ENCODE assay signal across 8 cellular contexts in the genomic region with DNA sequence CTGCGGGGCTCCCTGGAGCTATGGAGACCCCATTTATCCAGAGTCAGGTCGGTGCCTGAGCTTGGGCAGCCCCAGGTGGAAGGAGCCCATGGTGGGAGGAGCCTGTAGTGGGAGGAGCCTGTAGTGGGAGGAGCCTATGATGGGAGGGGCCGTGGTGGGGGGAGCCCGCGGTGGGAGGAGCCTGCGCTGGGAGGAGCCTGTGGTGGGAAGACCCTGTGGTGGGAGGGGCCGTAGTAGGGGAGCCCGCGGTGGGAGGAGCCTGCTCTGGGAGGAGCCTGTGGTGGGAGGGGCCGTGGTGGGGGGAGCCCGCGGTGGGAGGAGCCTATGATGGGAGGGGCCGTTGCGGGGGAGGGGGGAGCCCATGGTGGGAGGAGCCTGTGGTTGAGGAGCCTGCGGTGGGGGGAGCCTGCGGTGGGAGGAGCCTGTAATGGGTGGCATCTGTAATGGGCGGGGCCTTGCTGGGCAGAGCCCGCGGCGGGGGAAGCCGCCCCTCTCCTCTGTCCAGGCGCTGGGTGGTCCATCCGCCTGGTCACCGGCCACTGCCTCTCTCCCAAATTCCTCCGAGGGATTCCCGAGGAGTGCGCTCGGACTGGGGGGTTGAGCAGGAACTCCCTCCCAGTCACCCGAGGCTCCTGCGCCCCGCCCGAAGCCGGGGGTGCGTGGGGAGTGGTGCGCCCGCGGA. TPM values are rescaled to one million over a fixed set of nuclear protein-coding genes. Genes with fewer than 3 reads are reported as not detected.
A peak's percentile ranks its signal among the peaks of the same experiment; 100 is the strongest.
DNase-seq lines count a peak whose midpoint lies in the region; ATAC-seq and TF ChIP-seq lines count a peak whose summit lies in the region.

No MANE protein-coding gene starts in this region.

- DNase-seq in CMK (ENCODE audit: low read depth) (peak; percentile 88), NB4 (ENCODE audit: low read depth) (peak; percentile 55), UCSD-AML1 (lab: John Stamatoyannopoulos, UW; ENCODE audit: unreplicated experiment) (peak; percentile 88), body of pancreas (peak; percentile 68 to 81 (median 77)), iPS-NIHi11 (ENCODE audit: low spot score) (peak; percentile 87)
- peak; percentile 83 for DNase-seq in stimulated activated CD4-positive, alpha-beta T cell treated with anti-CD3 and anti-CD28 coated beads, Interleukin-15, amount 100 ng/mL, for 24 hours

- no peaks in the 10 kb centered on the region for H3K27me3 ChIP-seq in body of pancreas

- intact Hi-C loops in body of pancreas (cut with DNase I): no loop called here

- H3K36me3 ChIP-seq in body of pancreas (replicated peaks in 1 of 2; ENCODE audit: insufficient read depth in 1 of 2, low read depth in 2 of 2): no peaks in the 10 kb centered on the region

- H3K27ac ChIP-seq in body of pancreas: no peak overlapping the region

- 2 to 9% methylated on average over 11 to 35 of the region's 37 CpGs for WGBS in body of pancreas, 2 donors

- H3K4me3 ChIP-seq in NB4 (ENCODE audit: low read depth, low read length) (no peak overlapping the region), body of pancreas (peak overlapping the region; percentile 25 to 27)

- H3K4me1 ChIP-seq in body of pancreas: peaks cover 11% of the 10 kb centered on the region

- TF ChIP-seq CTCF in NB4 (IDR thresholded peaks at IDR 0.05; ENCODE audit: low read depth, low read length) (no peak), body of pancreas (IDR thresholded peaks at IDR 0.05) (no peak)

- no peak for TF ChIP-seq POLR2A in NB4 (IDR thresholded peaks at IDR 0.05; ENCODE audit: extremely low read depth, insufficient read length)
- no peak for TF ChIP-seq POLR2A in body of pancreas (IDR thresholded peaks at IDR 0.05)

- no peaks in the 10 kb centered on the region for H3K9me3 ChIP-seq in body of pancreas

- peak; percentile 39 for ATAC-seq in GM21528 (IDR thresholded peaks at IDR 0.05; ENCODE audit: low FRiP score, unreplicated experiment)
- ATAC-seq in body of pancreas: peak; percentile 61
- no peak for ATAC-seq in HG03097 (IDR thresholded peaks at IDR 0.05; ENCODE audit: low FRiP score, unreplicated experiment)

RNA-seq across cellular contexts. Expression of gene FNDC11, which starts 0.6 kb away (rescaled TPM):
- total RNA-seq in body of pancreas: 1 to 10 TPM in 1 of 2 donors, under 1 TPM in 1; 0.66 to 2.9 TPM

RNA-seq across cellular contexts. Expression of gene SRMS, which starts 5.8 kb away (rescaled TPM):
- not detected for total RNA-seq in body of pancreas

RNA-seq across cellular contexts. Expression of gene PTK6, which starts 16.2 kb away (rescaled TPM):
- 1 to 10 TPM; 3.0 to 5.4 TPM for total RNA-seq in body of pancreas

RNA-seq across cellular contexts. Expression of gene HELZ2, which starts 20.6 kb away (rescaled TPM):
- 10 to 100 TPM; 20.8 to 33.3 TPM for total RNA-seq in body of pancreas

RNA-seq across cellular contexts. Expression of gene PPDPF, which starts 32.8 kb away (rescaled TPM):
- 100 to 1,000 TPM in 1 of 2 donors, 10 to 100 TPM in 1; 69.9 to 106 TPM for total RNA-seq in body of pancreas
